Comparison of ENCODE assay signal across 24 cellular contexts in the genomic region with DNA sequence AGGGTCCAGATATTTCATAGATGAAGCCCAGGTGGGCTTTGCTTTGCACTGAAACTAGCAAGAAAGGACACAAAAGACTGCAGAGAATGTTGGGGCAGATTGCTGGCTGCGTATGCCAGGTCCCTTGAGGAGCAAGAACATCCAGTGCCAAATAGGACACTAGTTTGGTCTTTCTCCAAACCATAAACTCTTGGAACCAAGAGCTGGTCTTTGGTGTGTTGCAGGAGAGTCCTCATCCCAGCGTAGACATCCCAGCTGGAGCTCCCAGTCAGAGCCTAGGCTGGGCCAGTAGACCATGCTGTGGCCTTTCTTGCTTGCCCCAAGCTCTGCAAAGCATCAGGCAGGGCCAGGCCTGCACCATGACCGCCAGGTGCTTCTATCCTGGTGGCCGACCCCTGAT.
DNase-seq lines count a peak whose midpoint lies in the region; ATAC-seq and TF ChIP-seq lines count a peak whose summit lies in the region.
"Had no signal": no experiment of that assay in that cellular context is flagged by ENCODE, and none has a peak within 500 bp of the region (broad histone marks: within the 10 kb centered on the region; RNA-seq: fewer than 3 reads in every experiment).

No MANE protein-coding gene starts in this region.

- no peaks in the 10 kb centered on the region for H3K9me3 ChIP-seq in left ventricle myocardium inferior (replicated peaks)
- H3K9me3 ChIP-seq in testis: no peaks in the 10 kb centered on the region
- H3K9me3 ChIP-seq in effector memory CD4-positive, alpha-beta T cell (ENCODE audit: control insufficient read depth, low read length): no peaks in the 10 kb centered on the region
- H3K9me3 ChIP-seq: gastroesophageal sphincter, uterus had no signal

- ATAC-seq in T-cell (replicated peaks in 1 of 4): no peak
- ATAC-seq in stimulated activated naive CD8-positive, alpha-beta T cell treated with anti-CD3 and anti-CD28 coated beads, Interleukin-15, Interleukin-2, amounts not matched to agents 100 U/mL and 50 U/mL, for 24 hours: no peak
- ATAC-seq: activated T-helper 17 cell treated with anti-CD3 and anti-CD28 coated beads, Interleukin-2, amount 50 U/mL, for 72 hours; gastroesophageal sphincter had no signal

- peaks cover 0 to 2% of the 10 kb centered on the region in 2 donors for H3K27me3 Mint-ChIP-seq in T-cell
- H3K27me3 Mint-ChIP-seq in activated T-helper 2 cell treated with anti-CD3 and anti-CD28 coated beads, Interferon-gamma antibody, Interleukin-2, Interleukin-4, amounts not matched to agents 10 μg/mL and 5 μg/mL and 100 μg/mL, durations not matched to agents 14 hours and 24 hours and 36 hours (ENCODE audit: low read depth): peaks cover 4% of the 10 kb centered on the region
- H3K27me3 Mint-ChIP-seq: activated naive CD8-positive, alpha-beta T cell treated with anti-CD3 and anti-CD28 coated beads for 36 hours; activated T-helper 17 cell treated with anti-CD3 and anti-CD28 coated beads, Interleukin-2, amount 50 U/mL, for 72 hours had no signal

- no peak overlapping the region for H3K4me3 ChIP-seq in left ventricle myocardium inferior
- no peak overlapping the region for H3K4me3 ChIP-seq in testis
- no peak overlapping the region for H3K4me3 ChIP-seq in effector memory CD4-positive, alpha-beta T cell (ENCODE audit: insufficient read depth, low read depth, low read length, poor library complexity, severe bottlenecking)
- H3K4me3 ChIP-seq: gastroesophageal sphincter, uterus had no signal

- 62 to 72% methylated on average over 4 of the region's 4 CpGs for WGBS in testis, 2 donors

- H3K27me3 ChIP-seq in left ventricle myocardium inferior (ENCODE audit: low read depth) (no peaks in the 10 kb centered on the region), testis (no peaks in the 10 kb centered on the region)
- no peaks in the 10 kb centered on the region for H3K27me3 ChIP-seq in effector memory CD4-positive, alpha-beta T cell (replicated peaks; ENCODE audit: control insufficient read depth, insufficient read depth, low read length, poor library complexity, severe bottlenecking)
- H3K27me3 ChIP-seq: gastroesophageal sphincter, uterus had no signal

- no peak for TF ChIP-seq POLR2A in testis (IDR thresholded peaks at IDR 0.05)

- DNase-seq in NCI-H446 (lab: John Stamatoyannopoulos, UW) (peak; percentile 9 to 88), cerebellum (ENCODE audit: low spot score) (peak; percentile 76), left ventricle myocardium inferior (no peak), testis (no peak), T-cell (no peak)
- no peak for DNase-seq in stimulated activated naive CD8-positive, alpha-beta T cell treated with anti-CD3 and anti-CD28 coated beads, Interleukin-15, Interleukin-2, amounts not matched to agents 100 U/mL and 50 U/mL, for 24 hours
- no peak for DNase-seq in activated T-helper 2 cell treated with anti-CD3 and anti-CD28 coated beads, Interferon-gamma antibody, Interleukin-2, Interleukin-4, amounts not matched to agents 10 μg/mL and 5 μg/mL and 100 μg/mL, durations not matched to agents 14 hours and 24 hours and 36 hours (ENCODE audit: low spot score)
- DNase-seq in effector memory CD4-positive, alpha-beta T cell: no peak
- DNase-seq: activated CD4-positive, alpha-beta T cell treated with anti-CD3 and anti-CD28 coated beads, Interleukin-2, amount 50 U/mL, for 4 hours; activated CD8-positive, alpha-beta memory T cell treated with anti-CD3 and anti-CD28 coated beads, Interleukin-2, amount 50 U/mL, for 4 hours; activated naive CD8-positive, alpha-beta T cell treated with anti-CD3 and anti-CD28 coated beads for 36 hours; dermis blood vessel endothelial cell; DMS 273 treated with DMSO at 0.1 percent for 48 hours; naive B cell; NCI-H1436; NCI-H2171; NCI-H526 treated with DMSO at 0.1 percent for 48 hours; stimulated activated CD4-positive, alpha-beta T cell treated with anti-CD3 and anti-CD28 coated beads, Interleukin-15, amount 100 ng/mL, for 24 hours; T-helper 9 cell; uterus had no signal

- TF ChIP-seq CTCF in left ventricle myocardium inferior (IDR thresholded peaks at IDR 0.05; ENCODE audit: borderline replicate concordance): no peak
- no peak for TF ChIP-seq CTCF in testis (IDR thresholded peaks at IDR 0.05)

- POLR2A ChIA-PET in T-cell (lab: Charles Lee): no interaction called here

- CTCF ChIA-PET in T-cell (lab: Charles Lee): no interaction called here

- H3K4me1 ChIP-seq in left ventricle myocardium inferior (peaks cover 31% of the 10 kb centered on the region), testis (no peaks in the 10 kb centered on the region)
- H3K4me1 ChIP-seq in effector memory CD4-positive, alpha-beta T cell (ENCODE audit: control insufficient read depth, insufficient read depth, low read length, poor library complexity, severe bottlenecking): no peaks in the 10 kb centered on the region

- H3K4me3 Mint-ChIP-seq in T-cell: no peak overlapping the region
- H3K4me3 Mint-ChIP-seq in activated T-helper 2 cell treated with anti-CD3 and anti-CD28 coated beads, Interferon-gamma antibody, Interleukin-2, Interleukin-4, amounts not matched to agents 10 μg/mL and 5 μg/mL and 100 μg/mL, durations not matched to agents 14 hours and 24 hours and 36 hours (ENCODE audit: low read depth): no peak overlapping the region
- H3K4me3 Mint-ChIP-seq: activated naive CD8-positive, alpha-beta T cell treated with anti-CD3 and anti-CD28 coated beads for 36 hours; activated T-helper 17 cell treated with anti-CD3 and anti-CD28 coated beads, Interleukin-2, amount 50 U/mL, for 72 hours; memory B cell; naive B cell had no signal

- peaks cover 39% of the 10 kb centered on the region for H3K36me3 ChIP-seq in left ventricle myocardium inferior
- H3K36me3 ChIP-seq in testis (ENCODE audit: low read depth, missing control alignments): no peaks in the 10 kb centered on the region
- H3K36me3 ChIP-seq in effector memory CD4-positive, alpha-beta T cell (ENCODE audit: control insufficient read depth, insufficient read depth, low read length): no peaks in the 10 kb centered on the region
- H3K36me3 ChIP-seq: uterus had no signal

- H3K27ac Mint-ChIP-seq in T-cell: no peak overlapping the region
- H3K27ac Mint-ChIP-seq in activated T-helper 2 cell treated with anti-CD3 and anti-CD28 coated beads, Interferon-gamma antibody, Interleukin-2, Interleukin-4, amounts not matched to agents 10 μg/mL and 5 μg/mL and 100 μg/mL, durations not matched to agents 14 hours and 24 hours and 36 hours: no peak overlapping the region
- H3K27ac Mint-ChIP-seq: activated naive CD8-positive, alpha-beta T cell treated with anti-CD3 and anti-CD28 coated beads for 36 hours; activated T-helper 17 cell treated with anti-CD3 and anti-CD28 coated beads, Interleukin-2, amount 50 U/mL, for 72 hours; memory B cell; naive B cell had no signal

- H3K9me3 Mint-ChIP-seq in T-cell: peaks cover 0 to 6% (median 1%) of the 10 kb centered on the region in 3 donors
- no peaks in the 10 kb centered on the region for H3K9me3 Mint-ChIP-seq in activated T-helper 2 cell treated with anti-CD3 and anti-CD28 coated beads, Interferon-gamma antibody, Interleukin-2, Interleukin-4, amounts not matched to agents 10 μg/mL and 5 μg/mL and 100 μg/mL, durations not matched to agents 14 hours and 24 hours and 36 hours
- H3K9me3 Mint-ChIP-seq: activated T-helper 17 cell treated with anti-CD3 and anti-CD28 coated beads, Interleukin-2, amount 50 U/mL, for 72 hours; memory B cell had no signal

- intact Hi-C loops in left ventricle myocardium inferior (cut with micrococcal nuclease) (no loop called here), testis (cut with DNase I; ENCODE audit: low total_unique reads) (no loop called here)
- intact Hi-C loops in activated T-helper 2 cell treated with anti-CD3 and anti-CD28 coated beads, Interferon-gamma antibody, Interleukin-2, Interleukin-4, amounts not matched to agents 10 μg/mL and 5 μg/mL and 100 μg/mL, durations not matched to agents 14 hours and 24 hours and 36 hours (cut with micrococcal nuclease): no loop called here

- peaks cover 17% of the 10 kb centered on the region for H3K36me3 Mint-ChIP-seq in T-cell
- H3K36me3 Mint-ChIP-seq in activated T-helper 2 cell treated with anti-CD3 and anti-CD28 coated beads, Interferon-gamma antibody, Interleukin-2, Interleukin-4, amounts not matched to agents 10 μg/mL and 5 μg/mL and 100 μg/mL, durations not matched to agents 14 hours and 24 hours and 36 hours (ENCODE audit: low read depth): no peaks in the 10 kb centered on the region
- H3K36me3 Mint-ChIP-seq: naive B cell had no signal

- no peaks in the 10 kb centered on the region for H3K4me1 Mint-ChIP-seq in T-cell
- no peaks in the 10 kb centered on the region for H3K4me1 Mint-ChIP-seq in activated T-helper 2 cell treated with anti-CD3 and anti-CD28 coated beads, Interferon-gamma antibody, Interleukin-2, Interleukin-4, amounts not matched to agents 10 μg/mL and 5 μg/mL and 100 μg/mL, durations not matched to agents 14 hours and 24 hours and 36 hours (ENCODE audit: low read depth)
- H3K4me1 Mint-ChIP-seq: activated naive CD8-positive, alpha-beta T cell treated with anti-CD3 and anti-CD28 coated beads for 36 hours; activated T-helper 17 cell treated with anti-CD3 and anti-CD28 coated beads, Interleukin-2, amount 50 U/mL, for 72 hours; memory B cell; naive B cell had no signal

- H3K27ac ChIP-seq in left ventricle myocardium inferior (replicated peaks) (peak overlapping the region; percentile 56), testis (peak overlapping the region; percentile 21 to 50)
- H3K27ac ChIP-seq in effector memory CD4-positive, alpha-beta T cell (ENCODE audit: insufficient read depth, low read length, poor library complexity, severe bottlenecking): no peak overlapping the region
- H3K27ac ChIP-seq: RWPE1 had no signal

Comparison
In these comparisons a context has a peak if more than half of its experiments do, and no peak if none do; other contexts are left out.
1. DNase-seq: peak in NCI-H446 (2 of 2) and cerebellum (single experiment); none in left ventricle myocardium inferior (single experiment), testis (single experiment), T-cell (0 of 34), stimulated activated naive CD8-positive, alpha-beta T cell treated with anti-CD3 and anti-CD28 coated beads, Interleukin-15, Interleukin-2, amounts not matched to agents 100 U/mL and 50 U/mL, for 24 hours (single experiment), activated T-helper 2 cell treated with anti-CD3 and anti-CD28 coated beads, Interferon-gamma antibody, Interleukin-2, Interleukin-4, amounts not matched to agents 10 μg/mL and 5 μg/mL and 100 μg/mL, durations not matched to agents 14 hours and 24 hours and 36 hours (single experiment) and effector memory CD4-positive, alpha-beta T cell (0 of 3).